ENCODE assay signal across 8 cellular contexts in the genomic region with DNA sequence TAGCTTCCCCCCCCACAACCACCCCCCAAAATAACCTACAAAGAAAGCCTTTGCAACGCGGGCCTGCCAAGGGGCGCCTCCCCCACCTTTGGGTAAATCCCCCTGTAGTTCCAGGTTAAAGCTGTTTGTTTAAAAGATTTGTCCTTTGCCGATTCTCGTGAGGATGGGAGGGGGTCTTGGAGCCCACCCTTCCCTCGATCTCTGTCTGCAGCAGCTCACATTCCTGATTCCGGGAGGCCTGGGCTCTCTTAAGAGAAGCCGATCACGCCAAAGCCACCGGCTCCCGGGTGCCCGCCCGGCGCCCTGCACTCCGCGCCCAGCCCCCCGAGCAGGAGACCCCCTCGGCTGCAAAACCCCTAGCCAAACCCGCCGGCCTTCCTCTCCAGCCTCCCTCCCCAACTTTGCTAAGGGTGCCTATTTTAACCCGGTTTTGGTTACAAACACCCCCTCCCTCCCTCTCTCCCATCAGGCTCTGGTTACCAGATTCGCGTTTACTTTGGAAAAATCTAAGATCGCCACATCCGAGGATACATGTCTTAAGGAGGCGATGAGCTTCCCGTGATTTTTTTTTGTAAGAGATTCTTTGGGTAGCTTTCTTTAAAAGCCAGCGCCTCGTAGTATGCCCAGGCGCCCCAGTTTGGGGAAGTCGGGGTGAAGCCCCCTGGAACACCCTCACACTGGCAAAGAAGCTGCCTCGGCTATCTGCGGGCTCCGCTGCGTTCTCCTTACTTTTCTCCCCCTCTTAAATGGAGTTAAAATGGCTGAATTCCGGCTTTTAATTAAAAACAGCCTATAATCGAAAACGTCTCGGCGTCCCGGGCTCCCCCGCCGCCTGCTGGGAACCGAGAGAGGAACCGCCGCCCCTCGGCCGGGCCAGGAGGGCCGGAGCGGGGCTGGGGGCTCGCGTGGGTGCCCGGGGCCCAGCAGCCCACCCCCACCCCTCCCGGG. TPM values are rescaled to one million over a fixed set of nuclear protein-coding genes. Genes with fewer than 3 reads are reported as not detected.
DNase-seq lines count a peak whose midpoint lies in the region; ATAC-seq and TF ChIP-seq lines count a peak whose summit lies in the region.

No MANE protein-coding gene starts in this region.

- H3K4me3 Mint-ChIP-seq in CD4-positive, CD25-positive, alpha-beta regulatory T cell: peak overlapping the region; percentile 76 to 90 (median 80)
- H3K4me3 Mint-ChIP-seq in activated T-cell treated with anti-CD3 and anti-CD28 coated beads, Interleukin-2, amount 50 U/mL, for 4 hours: peak overlapping the region; percentile 67
- H3K4me3 Mint-ChIP-seq in glutamatergic neuron (ENCODE audit: unreplicated experiment): peak overlapping the region; percentile 91

- H3K27ac ChIP-seq in CD4-positive, CD25-positive, alpha-beta regulatory T cell (ENCODE audit: insufficient read depth, low read length, poor library complexity, severe bottlenecking): no peak overlapping the region

- H3K27me3 ChIP-seq in CD4-positive, CD25-positive, alpha-beta regulatory T cell (ENCODE audit: control insufficient read depth, insufficient read depth, low read length): peaks cover 16% of the 10 kb centered on the region

- H3K9me3 ChIP-seq in CD4-positive, CD25-positive, alpha-beta regulatory T cell (ENCODE audit: control insufficient read depth in 2 of 2, low read length in 2 of 2): no peaks in the 10 kb centered on the region

- TF ChIP-seq CTCF in glutamatergic neuron (IDR thresholded peaks at IDR 0.05; ENCODE audit: partially characterized antibody, unreplicated experiment): peak; percentile 23

- H3K27me3 Mint-ChIP-seq in CD4-positive, CD25-positive, alpha-beta regulatory T cell: peaks cover 82% of the 10 kb centered on the region
- peaks cover 67% of the 10 kb centered on the region for H3K27me3 Mint-ChIP-seq in activated T-cell treated with anti-CD3 and anti-CD28 coated beads, Interleukin-2, amount 50 U/mL, for 4 hours (ENCODE audit: low read depth)
- H3K27me3 Mint-ChIP-seq in glutamatergic neuron (ENCODE audit: unreplicated experiment): peaks cover 27% of the 10 kb centered on the region

- peaks cover 0 to 5% (median 0%) of the 10 kb centered on the region in 7 donors for H3K9me3 Mint-ChIP-seq in CD4-positive, CD25-positive, alpha-beta regulatory T cell
- H3K9me3 Mint-ChIP-seq in activated T-cell treated with anti-CD3 and anti-CD28 coated beads, Interleukin-2, amount 50 U/mL, for 4 hours: no peaks in the 10 kb centered on the region
- H3K9me3 Mint-ChIP-seq in glutamatergic neuron (ENCODE audit: unreplicated experiment): peaks cover 28% of the 10 kb centered on the region

- no peak for ATAC-seq in CD4-positive, CD25-positive, alpha-beta regulatory T cell (ENCODE audit: low read depth in 2 of 2)
- no peak for ATAC-seq in activated T-cell treated with anti-CD3 and anti-CD28 coated beads, Interleukin-2, amount 50 U/mL, for 4 hours
- ATAC-seq in HG02623 (IDR thresholded peaks at IDR 0.05; ENCODE audit: unreplicated experiment): no peak
- ATAC-seq in HG02870 (IDR thresholded peaks at IDR 0.05; ENCODE audit: unreplicated experiment): no peak
- ATAC-seq in GM19023 (IDR thresholded peaks at IDR 0.05; ENCODE audit: unreplicated experiment): no peak

- intact Hi-C loops in posterior vena cava (cut with DNase I): loop anchor here in 1 of 2 donors (5.0 kb wide), 1 partner anchor 55 kb away; no protein-coding TSS in a partner anchor

- H3K27ac Mint-ChIP-seq in CD4-positive, CD25-positive, alpha-beta regulatory T cell: no peak overlapping the region
- peak overlapping the region; percentile 77 for H3K27ac Mint-ChIP-seq in glutamatergic neuron (ENCODE audit: unreplicated experiment)

- H3K4me1 ChIP-seq in CD4-positive, CD25-positive, alpha-beta regulatory T cell (ENCODE audit: control insufficient read depth, insufficient read depth, low read length, poor library complexity, severe bottlenecking): peaks cover 74% of the 10 kb centered on the region

- peaks cover 0 to 68% (median 12%) of the 10 kb centered on the region in 4 donors for H3K4me1 Mint-ChIP-seq in CD4-positive, CD25-positive, alpha-beta regulatory T cell
- H3K4me1 Mint-ChIP-seq in activated T-cell treated with anti-CD3 and anti-CD28 coated beads, Interleukin-2, amount 50 U/mL, for 4 hours (ENCODE audit: low read depth): peaks cover 50% of the 10 kb centered on the region
- H3K4me1 Mint-ChIP-seq in glutamatergic neuron (ENCODE audit: low read depth, unreplicated experiment): peaks cover 10% of the 10 kb centered on the region

- peak overlapping the region; percentile 68 for H3K4me3 ChIP-seq in CD4-positive, CD25-positive, alpha-beta regulatory T cell (ENCODE audit: low read depth, low read length)

- DNase-seq in CD4-positive, CD25-positive, alpha-beta regulatory T cell: no peak
- DNase-seq in HT1080 (ENCODE audit: low read depth): peak; percentile 33
- no peak for DNase-seq in activated T-cell treated with anti-CD3 and anti-CD28 coated beads, Interleukin-2, amount 50 U/mL, for 4 hours
- DNase-seq in glutamatergic neuron: peak; percentile 46
- DNase-seq in posterior vena cava (ENCODE audit: low spot score): peak; percentile 87

- no peaks in the 10 kb centered on the region for H3K36me3 ChIP-seq in CD4-positive, CD25-positive, alpha-beta regulatory T cell (ENCODE audit: control insufficient read depth, insufficient read depth, low read length)

- no peaks in the 10 kb centered on the region for H3K36me3 Mint-ChIP-seq in CD4-positive, CD25-positive, alpha-beta regulatory T cell
- no peaks in the 10 kb centered on the region for H3K36me3 Mint-ChIP-seq in activated T-cell treated with anti-CD3 and anti-CD28 coated beads, Interleukin-2, amount 50 U/mL, for 4 hours (ENCODE audit: insufficient read depth)
- H3K36me3 Mint-ChIP-seq in glutamatergic neuron (ENCODE audit: unreplicated experiment): no peaks in the 10 kb centered on the region

RNA-seq across cellular contexts. Expression of a gene that starts 1.0 kb away (rescaled TPM):
- 80.1 TPM for total RNA-seq in CD4-positive, CD25-positive, alpha-beta regulatory T cell
- polyA plus RNA-seq in CD4-positive, CD25-positive, alpha-beta regulatory T cell: under 1 TPM; 0.17 to 0.78 (median 0.59) TPM
- 21.8 and 36.2 TPM in 2 replicates for total RNA-seq in HT1080 (2014; rRNA removed; shearing (Covaris generic))
- 39.0 and 50.3 TPM in 2 replicates for polyA plus RNA-seq in HT1080 (2015; cell fraction: cytosol; rRNA removed)
- 80.9 and 104 TPM in 2 replicates for polyA plus RNA-seq in HT1080 (2015; cell fraction: nucleus; rRNA removed)
- 10 to 100 TPM; 45.4 to 55.2 (median 48.4) TPM for total RNA-seq in activated T-cell treated with anti-CD3 and anti-CD28 coated beads, Interleukin-2, amount 50 U/mL, for 4 hours
- 54.6 TPM for total RNA-seq in glutamatergic neuron (ENCODE audit: unreplicated experiment)
- total RNA-seq in posterior vena cava: 100 to 1,000 TPM in 1 of 2 donors, 10 to 100 TPM in 1; 93.0 to 103 TPM

Comparison
In these comparisons a context has a peak if more than half of its experiments do, and no peak if none do; other contexts are left out.
1. DNase-seq: peak in HT1080 (single experiment), glutamatergic neuron (single experiment) and posterior vena cava (single experiment); none in CD4-positive, CD25-positive, alpha-beta regulatory T cell (0 of 3) and activated T-cell treated with anti-CD3 and anti-CD28 coated beads, Interleukin-2, amount 50 U/mL, for 4 hours (single experiment).
2. Peak in every context shown above with its lines, with median percentiles within 50 percentile points of each other: H3K4me3 Mint-ChIP-seq.